Comparison of ENCODE assay signal across 12 cellular contexts in the genomic region with DNA sequence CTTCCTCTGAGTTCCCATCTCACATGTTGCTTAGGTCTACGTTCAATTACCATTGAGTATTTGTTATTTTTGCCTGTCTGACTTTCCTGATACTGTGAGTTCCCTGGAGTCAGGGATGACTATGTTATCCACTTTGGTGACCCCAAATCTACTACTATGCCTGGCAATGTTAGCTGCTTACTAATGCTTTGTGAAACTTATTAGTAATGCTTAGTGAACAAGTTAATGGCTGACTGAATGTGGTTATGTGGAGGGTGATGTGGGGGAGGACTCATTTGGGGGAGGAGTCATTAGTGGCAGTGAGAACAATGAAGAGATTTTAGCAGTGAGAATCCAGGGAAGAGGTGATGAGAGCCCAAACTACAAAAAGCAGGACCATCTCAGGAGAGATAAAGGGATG.
DNase-seq lines count a peak whose midpoint lies in the region; ATAC-seq and TF ChIP-seq lines count a peak whose summit lies in the region.
"Had no signal": no experiment of that assay in that cellular context is flagged by ENCODE, and none has a peak within 500 bp of the region (broad histone marks: within the 10 kb centered on the region; RNA-seq: fewer than 3 reads in every experiment).

No MANE protein-coding gene starts in this region.

- TF ChIP-seq CTCF in nephron progenitor cell (IDR thresholded peaks at IDR 0.05), result no peak

- H3K27me3 Mint-ChIP-seq in nephron progenitor cell (ENCODE audit: low read depth, poor library complexity), result peaks cover 6% of the 10 kb centered on the region

- no peak overlapping the region for H3K4me3 Mint-ChIP-seq in nephron progenitor cell
- H3K4me3 Mint-ChIP-seq: WTC11 had no signal

- ATAC-seq in GM18868 (IDR thresholded peaks at IDR 0.05; ENCODE audit: unreplicated experiment) (peak; percentile 99), HG03558 (IDR thresholded peaks at IDR 0.05; ENCODE audit: extremely low read depth, unreplicated experiment) (peak; percentile 96)
- ATAC-seq: left lobe of liver, WTC11 had no signal

- H3K4me1 Mint-ChIP-seq in nephron progenitor cell, result no peaks in the 10 kb centered on the region

- peaks cover 10% of the 10 kb centered on the region for H3K9me3 Mint-ChIP-seq in nephron progenitor cell

- DNase-seq in HCEC 1CT (peak; percentile 66), nephron progenitor cell (no peak), NCI-H187 (lab: John Stamatoyannopoulos, UW) (no peak), SHP77 (lab: John Stamatoyannopoulos, UW) (no peak)
- no peak for DNase-seq in stimulated activated CD4-positive, alpha-beta T cell treated with anti-CD3 and anti-CD28 coated beads, Interleukin-2, amount 100 ng/mL, for 48 hours
- no peak for DNase-seq in activated CD8-positive, alpha-beta memory T cell treated with anti-CD3 and anti-CD28 coated beads for 24 hours
- DNase-seq: NCI-H187 treated with DMSO at 0.1 percent for 48 hours; stimulated activated CD4-positive, alpha-beta T cell treated with anti-CD3 and anti-CD28 coated beads, Interleukin-12 subunit alpha, Interleukin-12 subunit beta, amount 100 ng/mL, for 4 hours had no signal

- H3K36me3 Mint-ChIP-seq in nephron progenitor cell (ENCODE audit: low read depth), result peaks cover 21% of the 10 kb centered on the region

- H3K27ac Mint-ChIP-seq in nephron progenitor cell, result peak overlapping the region; percentile 17
- H3K27ac Mint-ChIP-seq: WTC11 had no signal
